Comparison of ENCODE assay signal across 13 cellular contexts in the genomic region with DNA sequence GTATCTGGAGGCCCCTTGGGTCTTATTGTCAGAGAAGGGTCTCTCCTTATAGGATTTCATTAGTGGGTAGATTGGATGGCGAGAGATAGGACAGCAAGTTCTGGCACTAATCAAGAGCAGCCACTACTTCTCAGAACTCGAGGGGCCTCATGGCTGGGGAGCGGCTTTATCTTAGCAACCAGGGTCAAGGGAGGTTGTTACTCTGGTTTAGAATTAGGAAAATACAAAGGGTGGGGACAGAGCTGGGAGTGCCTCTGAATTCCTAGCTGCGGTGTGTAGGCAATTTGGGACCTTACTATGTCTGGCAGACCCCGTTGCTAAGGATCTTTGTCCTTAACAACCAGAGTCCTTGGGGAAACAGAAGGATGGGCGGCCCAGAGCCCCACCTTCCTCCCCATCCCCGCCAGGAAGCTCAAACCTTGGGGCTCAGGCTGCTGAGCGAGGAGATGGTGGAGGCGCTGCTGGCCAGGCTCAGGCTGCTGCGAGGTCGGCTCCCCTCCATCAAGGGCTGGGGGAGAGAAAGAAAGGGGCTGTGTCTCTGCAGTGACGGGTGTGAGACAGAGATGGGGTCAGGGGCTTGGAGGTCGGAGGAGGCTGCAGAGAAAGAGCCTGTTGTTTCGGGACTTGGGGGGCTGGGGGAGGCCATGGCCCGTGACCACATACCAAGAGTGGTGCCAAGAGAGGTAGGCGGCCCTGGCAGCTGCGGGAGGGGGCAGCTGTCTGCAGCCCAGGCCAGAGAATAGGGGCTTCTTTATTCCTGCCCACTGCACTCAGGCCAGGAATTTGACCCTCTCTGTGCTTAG. TPM values are rescaled to one million over a fixed set of nuclear protein-coding genes. Genes with fewer than 3 reads are reported as not detected.
DNase-seq lines count a peak whose midpoint lies in the region; ATAC-seq and TF ChIP-seq lines count a peak whose summit lies in the region.
"Had no signal": no experiment of that assay in that cellular context is flagged by ENCODE, and none has a peak within 500 bp of the region (broad histone marks: within the 10 kb centered on the region; RNA-seq: fewer than 3 reads in every experiment).

No MANE protein-coding gene starts in this region.

- no peaks in the 10 kb centered on the region for H3F3A ChIP-seq in SK-N-SH (replicated peaks; ENCODE audit: insufficient read depth)

- H3K4me3 ChIP-seq in SK-N-SH (ENCODE audit: low read depth in 2 of 2, low read length in 1 of 2) (peak overlapping the region in 1 of 2 experiments; percentile 50; a peak in 2 of 4 replicates), coronary artery (peak overlapping the region; percentile 70), mesodermal cell (ENCODE audit: extremely low read depth, insufficient read depth, low read length, poor library complexity, severe bottlenecking) (peak overlapping the region; percentile 14), tibial nerve (peak overlapping the region; percentile 34 to 57 (median 44))
- H3K4me3 ChIP-seq: A549 had no signal

- H3K36me3 ChIP-seq in SK-N-SH (replicated peaks in 1 of 2; ENCODE audit: control insufficient read depth in 1 of 2, insufficient read depth in 2 of 2, low read length in 1 of 2) (no peaks in the 10 kb centered on the region), mesodermal cell (ENCODE audit: control insufficient read depth, insufficient read depth, low read length) (no peaks in the 10 kb centered on the region), tibial nerve (peaks cover 0 to 28% (median 0%) of the 10 kb centered on the region in 3 donors)

- CTCF ChIA-PET in SK-N-SH (lab: Yijun Ruan, JAX) = interaction anchor here (0.6 to 2.1 kb wide), 4 partner anchors 14 to 147 kb away, joined by 3 to 8 read pairs (median 3); no protein-coding TSS in a partner anchor

- H3K9me2 ChIP-seq in SK-N-SH = no peaks in the 10 kb centered on the region

- no peak for TF ChIP-seq RAD21 in SK-N-SH (IDR thresholded peaks at IDR 0.05; ENCODE audit: low read length)

- ATAC-seq in SK-N-SH treated with all-trans-retinoic acid at 6 μM for 48 hours (no peak), HG03097 (IDR thresholded peaks at IDR 0.05; ENCODE audit: low FRiP score, unreplicated experiment) (no peak)
- ATAC-seq: effector memory CD8-positive, alpha-beta T cell; PC-3 had no signal

- WGBS in SK-N-SH (ENCODE audit: low lambda C conversion rate) = 88% methylated on average over 16 of the region's 17 CpGs
- WGBS in mesodermal cell (ENCODE audit: insufficient coverage in 2 of 2), 2 experiments = 83 to 93% methylated on average over 13 of the region's 17 CpGs
- WGBS in tibial nerve, 2 donors = 19 to 21% methylated on average over 16 to 17 of the region's 17 CpGs

- TF ChIP-seq EP300 in SK-N-SH (IDR thresholded peaks at IDR 0.05; ENCODE audit: borderline replicate concordance in 1 of 2, low read depth in 1 of 2, low read length in 1 of 2) (no peak), tibial nerve (IDR thresholded peaks at IDR 0.05) (peak; percentile 17 to 83)

- POLR2A ChIA-PET in SK-N-SH (lab: Yijun Ruan, JAX) = interaction anchor here (0.7 kb wide), 1 partner anchor 71 kb away, joined by 3 read pairs; no protein-coding TSS in a partner anchor

- DNase-seq in SK-N-SH = no peak
- peak; percentile 75 for DNase-seq in coronary artery (ENCODE audit: low spot score)
- DNase-seq in tibial nerve (ENCODE audit: low spot score in 2 of 2) = no peak
- no peak for DNase-seq in NCI-H1694 treated with DMSO at 0.1 percent for 48 hours (lab: John Stamatoyannopoulos, UW)
- no peak for DNase-seq in dedifferentiated amniotic fluid mesenchymal stem cell (ENCODE audit: extremely low spot score)
- DNase-seq: effector memory CD8-positive, alpha-beta T cell; KBM-7; occipital lobe; PC-3 had no signal

- peaks cover under 1% of the 10 kb centered on the region for H3K79me2 ChIP-seq in SK-N-SH (ENCODE audit: insufficient read depth)

- no peaks in the 10 kb centered on the region for H3K27me3 ChIP-seq in SK-N-SH (ENCODE audit: insufficient read depth)
- no peaks in the 10 kb centered on the region for H3K27me3 ChIP-seq in tibial nerve

- no peaks in the 10 kb centered on the region for H3K9me3 ChIP-seq in SK-N-SH
- H3K9me3 ChIP-seq in mesodermal cell (ENCODE audit: control insufficient read depth, low read length) = no peaks in the 10 kb centered on the region
- H3K9me3 ChIP-seq in tibial nerve = no peaks in the 10 kb centered on the region
- H3K9me3 ChIP-seq: A549 had no signal

- H3K4me1 ChIP-seq in SK-N-SH (ENCODE audit: control insufficient read depth in 1 of 2, insufficient read depth in 2 of 2, low read depth in 1 of 2, low read length in 1 of 2) = peaks cover 3 to 23% of the 10 kb centered on the region in 2 experiments; a peak in 2 of 4 replicates
- peaks cover 12% of the 10 kb centered on the region for H3K4me1 ChIP-seq in mesodermal cell (ENCODE audit: control insufficient read depth, insufficient read depth, low read length, poor library complexity, severe bottlenecking)
- peaks cover 0 to 75% (median 17%) of the 10 kb centered on the region in 4 donors for H3K4me1 ChIP-seq in tibial nerve

- H3K4me2 ChIP-seq in SK-N-SH = peak overlapping the region; percentile 68

- no peak overlapping the region for H2AFZ ChIP-seq in SK-N-SH (ENCODE audit: low read depth)

- peak; percentile 9 to 21 for TF ChIP-seq POLR2A in tibial nerve (IDR thresholded peaks at IDR 0.05)

- H3K27ac ChIP-seq in SK-N-SH (ENCODE audit: low read depth in 2 of 2, low read length in 1 of 2) (no peak overlapping the region; a peak in 1 of 4 replicates), coronary artery (peak overlapping the region; percentile 88 to 89), mesodermal cell (ENCODE audit: low read depth, low read length, severe bottlenecking) (peak overlapping the region; percentile 75), tibial nerve (peak overlapping the region; percentile 83 to 100 (median 94))

- no peak overlapping the region for H3K9ac ChIP-seq in SK-N-SH

- H4K20me1 ChIP-seq in SK-N-SH (ENCODE audit: insufficient read depth) = no peaks in the 10 kb centered on the region

- TF ChIP-seq CTCF in SK-N-SH (IDR thresholded peaks at IDR 0.05) = no peak
- TF ChIP-seq CTCF in coronary artery (IDR thresholded peaks at IDR 0.05) = no peak
- TF ChIP-seq CTCF in tibial nerve (IDR thresholded peaks at IDR 0.05) = no peak

TF ChIP-seq in SK-N-SH, 30 proteins besides CTCF, POLR2A, EP300 and RAD21 (continues in another document):
- TF ChIP-seq, protein P1, sequence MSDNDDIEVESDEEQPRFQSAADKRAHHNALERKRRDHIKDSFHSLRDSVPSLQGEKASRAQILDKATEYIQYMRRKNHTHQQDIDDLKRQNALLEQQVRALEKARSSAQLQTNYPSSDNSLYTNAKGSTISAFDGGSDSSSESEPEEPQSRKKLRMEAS (IDR thresholded peaks at IDR 0.05; ENCODE audit: low read depth) = no peak

TF ChIP-seq in SK-N-SH treated with all-trans-retinoic acid at 6 μM for 48 hours, 23 proteins besides CTCF, POLR2A, EP300 and RAD21 (continues in another document):
- TF ChIP-seq ZC3H10 (CRISPR knock-in tag; IDR thresholded peaks at IDR 0.05) = no peak
- no peak for TF ChIP-seq TOX (CRISPR knock-in tag; IDR thresholded peaks at IDR 0.05; ENCODE audit: borderline replicate concordance)
- TF ChIP-seq ESRRG (CRISPR knock-in tag; IDR thresholded peaks at IDR 0.05) = no peak
- TF ChIP-seq ZNF70 (CRISPR knock-in tag; IDR thresholded peaks at IDR 0.05) = no peak
- TF ChIP-seq ARNTL (CRISPR knock-in tag; IDR thresholded peaks at IDR 0.05; ENCODE audit: borderline replicate concordance, low read depth) = no peak
- TF ChIP-seq, protein P2, sequence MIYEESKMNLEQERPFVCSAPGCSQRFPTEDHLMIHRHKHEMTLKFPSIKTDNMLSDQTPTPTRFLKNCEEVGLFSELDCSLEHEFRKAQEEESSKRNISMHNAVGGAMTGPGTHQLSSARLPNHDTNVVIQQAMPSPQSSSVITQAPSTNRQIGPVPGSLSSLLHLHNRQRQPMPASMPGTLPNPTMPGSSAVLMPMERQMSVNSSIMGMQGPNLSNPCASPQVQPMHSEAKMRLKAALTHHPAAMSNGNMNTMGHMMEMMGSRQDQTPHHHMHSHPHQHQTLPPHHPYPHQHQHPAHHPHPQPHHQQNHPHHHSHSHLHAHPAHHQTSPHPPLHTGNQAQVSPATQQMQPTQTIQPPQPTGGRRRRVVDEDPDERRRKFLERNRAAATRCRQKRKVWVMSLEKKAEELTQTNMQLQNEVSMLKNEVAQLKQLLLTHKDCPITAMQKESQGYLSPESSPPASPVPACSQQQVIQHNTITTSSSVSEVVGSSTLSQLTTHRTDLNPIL (CRISPR knock-in tag; IDR thresholded peaks at IDR 0.05; ENCODE audit: low read depth) = no peak
- no peak for TF ChIP-seq BACH2 (CRISPR knock-in tag; IDR thresholded peaks at IDR 0.05; ENCODE audit: borderline replicate concordance)
- no peak for TF ChIP-seq RARB (CRISPR knock-in tag; IDR thresholded peaks at IDR 0.05)
- no peak for TF ChIP-seq ZFP30 (CRISPR knock-in tag; IDR thresholded peaks at IDR 0.05)

RNA-seq across cellular contexts. Expression of a gene that starts 1.1 kb away (rescaled TPM):
- 4.7 and 5.6 TPM in 2 replicates for polyA plus RNA-seq in SK-N-SH (2012; rRNA removed)
- polyA plus RNA-seq in SK-N-SH (2012; cell fraction: cytosol; rRNA removed) = 2.6 and 3.4 TPM in 2 replicates
- polyA plus RNA-seq in SK-N-SH (2012; cell fraction: nucleus; rRNA removed) = 9.9 and 18.4 TPM in 2 replicates
- polyA plus RNA-seq in mesodermal cell (2013, experiment 1 of 2) = 20.0 TPM
- polyA plus RNA-seq in mesodermal cell (2013, experiment 2 of 2) = 17.7 TPM
- total RNA-seq in tibial nerve = 100 to 1,000 TPM; 211 to 444 (median 282) TPM

RNA-seq across cellular contexts. Expression of a gene that starts 4.9 kb away (rescaled TPM):
- 62.3 and 73.7 TPM in 2 replicates for polyA plus RNA-seq in SK-N-SH (2012; rRNA removed)
- polyA plus RNA-seq in SK-N-SH (2012; cell fraction: cytosol; rRNA removed) = 63.6 and 64.3 TPM in 2 replicates
- 89.1 and 95.9 TPM in 2 replicates for polyA plus RNA-seq in SK-N-SH (2012; cell fraction: nucleus; rRNA removed)
- polyA plus RNA-seq in mesodermal cell (2013, experiment 1 of 2) = 41.8 TPM
- polyA plus RNA-seq in mesodermal cell (2013, experiment 2 of 2) = 37.0 TPM
- 100 to 1,000 TPM in 2 of 4 donors, 10 to 100 TPM in 2; 81.0 to 171 (median 101) TPM for total RNA-seq in tibial nerve

RNA-seq across cellular contexts. Expression of a gene that starts 31.0 kb away (rescaled TPM):
- 27.9 and 29.7 TPM in 2 replicates for polyA plus RNA-seq in SK-N-SH (2012; rRNA removed)
- polyA plus RNA-seq in SK-N-SH (2012; cell fraction: cytosol; rRNA removed) = 15.9 and 18.2 TPM in 2 replicates
- 48.3 and 48.4 TPM in 2 replicates for polyA plus RNA-seq in SK-N-SH (2012; cell fraction: nucleus; rRNA removed)
- polyA plus RNA-seq in mesodermal cell (2013, experiment 1 of 2) = 22.6 TPM
- polyA plus RNA-seq in mesodermal cell (2013, experiment 2 of 2) = 18.3 TPM
- 10 to 100 TPM; 20.1 to 34.5 (median 26.3) TPM for total RNA-seq in tibial nerve

RNA-seq across cellular contexts. Expression of a gene that starts 31.2 kb away (rescaled TPM):
- 0.03 and 0.08 TPM in 2 replicates for polyA plus RNA-seq in SK-N-SH (2012; rRNA removed)
- 0.01 and 0.04 TPM in 2 replicates for polyA plus RNA-seq in SK-N-SH (2012; cell fraction: cytosol; rRNA removed)
- 0.02 and 0.25 TPM in 2 replicates for polyA plus RNA-seq in SK-N-SH (2012; cell fraction: nucleus; rRNA removed)
- polyA plus RNA-seq in mesodermal cell (2013, experiment 1 of 2) = not detected
- polyA plus RNA-seq in mesodermal cell (2013, experiment 2 of 2) = not detected
- total RNA-seq in tibial nerve = 1 to 10 TPM in 1 of 4 donors, under 1 TPM in 2, not detected in 1; 0.22 to 2.5 (median 0.60) TPM
- total RNA-seq: occipital lobe, PC-3 had no signal
- polyA plus RNA-seq: A549 had no signal

RNA-seq across cellular contexts. Expression of a gene that starts 32.8 kb away (rescaled TPM):
- polyA plus RNA-seq in SK-N-SH (2012; rRNA removed) = 259 and 397 TPM in 2 replicates
- polyA plus RNA-seq in SK-N-SH (2012; cell fraction: cytosol; rRNA removed) = 165 and 222 TPM in 2 replicates
- polyA plus RNA-seq in SK-N-SH (2012; cell fraction: nucleus; rRNA removed) = 315 and 460 TPM in 2 replicates
- 242 TPM for polyA plus RNA-seq in mesodermal cell (2013, experiment 1 of 2)
- 241 TPM for polyA plus RNA-seq in mesodermal cell (2013, experiment 2 of 2)
- 100 to 1,000 TPM; 220 to 352 (median 287) TPM for total RNA-seq in tibial nerve

Comparison
In these comparisons a context has a peak if more than half of its experiments do, and no peak if none do; other contexts are left out.
1. H3K27ac ChIP-seq: peak in coronary artery (2 of 2), mesodermal cell (single experiment) and tibial nerve (4 of 4); none in SK-N-SH (0 of 2).